In the genomic region with DNA sequence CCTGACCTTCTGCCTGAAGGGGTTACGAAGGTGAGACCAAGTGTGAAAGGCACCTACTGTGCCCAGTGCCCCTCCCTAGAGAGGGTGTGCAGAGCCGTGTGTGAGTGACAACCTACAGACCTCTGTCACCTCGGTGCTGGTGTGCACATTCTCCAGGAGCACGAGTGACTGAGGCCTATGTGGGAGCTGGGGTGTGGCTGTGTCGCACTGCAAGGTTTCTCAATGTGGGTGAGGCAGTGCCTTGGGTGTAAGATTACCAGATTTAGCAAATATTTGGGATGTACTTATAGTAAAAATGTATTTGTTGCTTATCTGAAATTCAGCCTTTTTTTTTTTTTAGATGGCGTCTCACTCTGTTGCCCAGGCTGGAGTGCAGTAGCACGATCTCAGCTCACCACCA, we compare ENCODE assay signal across 15 cellular contexts. TPM values are rescaled to one million over a fixed set of nuclear protein-coding genes. Genes with fewer than 3 reads are reported as not detected.
DNase-seq lines count a peak whose midpoint lies in the region; ATAC-seq, FAIRE-seq and TF ChIP-seq lines count a peak whose summit lies in the region.
"Had no signal": no experiment of that assay in that cellular context is flagged by ENCODE, and none has a peak within 500 bp of the region (broad histone marks: within the 10 kb centered on the region; RNA-seq: fewer than 3 reads in every experiment).

No MANE protein-coding gene starts in this region.

- POLR2A ChIA-PET in GM12878 (lab: Charles Lee), result interaction anchor here (0.6 kb wide), 1 partner anchor 510 kb away, joined by 3 read pairs; no protein-coding TSS in a partner anchor

- H3K27ac ChIP-seq in GM12878 (ENCODE audit: control insufficient read depth, insufficient read depth) (peak overlapping the region; percentile 68), stomach (peak overlapping the region; percentile 90 to 96 (median 93))

- H3K27me3 Mint-ChIP-seq in activated CD8-positive, alpha-beta memory T cell treated with anti-CD3 and anti-CD28 coated beads, Interleukin-2, amount 10 ng/mL, durations not matched to agents 7 days and 5 days, result no peaks in the 10 kb centered on the region
- H3K27me3 Mint-ChIP-seq in memory B cell, result no peaks in the 10 kb centered on the region
- H3K27me3 Mint-ChIP-seq: CD4-positive, alpha-beta T cell; T-cell had no signal

- TF ChIP-seq POLR2A in GM12878 (IDR thresholded peaks at IDR 0.05; ENCODE audit: low read depth, low read length) (no peak), stomach (IDR thresholded peaks at IDR 0.05) (no peak)

- SMC1A ChIA-PET in GM12878 (lab: Charles Lee; ENCODE audit: uncharacterized antibody, unreplicated experiment), result interaction anchor here (1.8 kb wide), 1 partner anchor 63 kb away, joined by 7 read pairs; no protein-coding TSS in a partner anchor

- H3K36me3 Mint-ChIP-seq in activated CD8-positive, alpha-beta memory T cell treated with anti-CD3 and anti-CD28 coated beads, Interleukin-2, amount 10 ng/mL, durations not matched to agents 7 days and 5 days, result no peaks in the 10 kb centered on the region
- H3K36me3 Mint-ChIP-seq in memory B cell, result no peaks in the 10 kb centered on the region
- H3K36me3 Mint-ChIP-seq: T-cell had no signal

- FAIRE-seq in GM12878 (lab: Jason Lieb, UNC), result no peak
- FAIRE-seq: A204.1, bronchial epithelial cell had no signal

- peak overlapping the region; percentile 83 for H3K27ac Mint-ChIP-seq in activated CD8-positive, alpha-beta memory T cell treated with anti-CD3 and anti-CD28 coated beads, Interleukin-2, amount 10 ng/mL, durations not matched to agents 7 days and 5 days
- peak overlapping the region; percentile 72 for H3K27ac Mint-ChIP-seq in memory B cell
- H3K27ac Mint-ChIP-seq: CD4-positive, alpha-beta T cell had no signal

- H3K27me3 ChIP-seq in GM12878 (replicated peaks in 1 of 2; ENCODE audit: control insufficient read depth in 2 of 2, insufficient read depth in 2 of 2, low read length in 1 of 2) (no peaks in the 10 kb centered on the region), stomach (no peaks in the 10 kb centered on the region)

- H3K4me3 Mint-ChIP-seq in activated CD8-positive, alpha-beta memory T cell treated with anti-CD3 and anti-CD28 coated beads, Interleukin-2, amount 10 ng/mL, durations not matched to agents 7 days and 5 days, result no peak overlapping the region
- H3K4me3 Mint-ChIP-seq in memory B cell, result peak overlapping the region; percentile 1
- H3K4me3 Mint-ChIP-seq: CD4-positive, alpha-beta T cell; T-cell had no signal

- peaks cover 32% of the 10 kb centered on the region for H3K4me1 ChIP-seq in GM12878 (ENCODE audit: control insufficient read depth, insufficient read depth, low read length)
- peaks cover 37 to 78% (median 68%) of the 10 kb centered on the region in 4 donors for H3K4me1 ChIP-seq in stomach

- peaks cover 32% of the 10 kb centered on the region for H3K4me1 Mint-ChIP-seq in activated CD8-positive, alpha-beta memory T cell treated with anti-CD3 and anti-CD28 coated beads, Interleukin-2, amount 10 ng/mL, durations not matched to agents 7 days and 5 days
- H3K4me1 Mint-ChIP-seq in memory B cell, result peaks cover 25% of the 10 kb centered on the region

- TF ChIP-seq CTCF in GM12878 (IDR thresholded peaks at IDR 0.05 in 2 of 3, conservative IDR thresholded peaks at IDR 0.05 in 1 of 3; ENCODE audit: control insufficient read depth in 2 of 3, extremely low read depth in 1 of 3, insufficient read depth in 1 of 3, low read depth in 3 of 3, low read length in 3 of 3) (no peak), stomach (IDR thresholded peaks at IDR 0.05) (no peak)

- no peaks in the 10 kb centered on the region for H3K79me2 ChIP-seq in GM12878 (ENCODE audit: control insufficient read depth, insufficient read depth, low read length)

- no peak for ATAC-seq in activated CD8-positive, alpha-beta memory T cell treated with anti-CD3 and anti-CD28 coated beads, Interleukin-2, amount 10 ng/mL, durations not matched to agents 7 days and 5 days
- ATAC-seq in GM12878 (no peak; the same call in 2 of the 3 replicates), memory B cell (ENCODE audit: low read depth) (no peak), HG03095 (IDR thresholded peaks at IDR 0.05; ENCODE audit: unreplicated experiment) (no peak)
- ATAC-seq: T-cell had no signal

- H3K9me3 ChIP-seq in GM12878 (replicated peaks; ENCODE audit: control insufficient read depth, insufficient read depth, low read length) (no peaks in the 10 kb centered on the region), stomach (no peaks in the 10 kb centered on the region)

- 68% methylated on average over 6 of the region's 7 CpGs for WGBS in GM12878 (ENCODE audit: insufficient coverage, insufficient replicate concordance, low lambda C conversion rate, missing lambda C conversion rate)
- 34 to 60% (median 55%) methylated on average over 6 to 7 of the region's 7 CpGs for WGBS in stomach, 5 donors

- no peaks in the 10 kb centered on the region for H3K9me3 Mint-ChIP-seq in activated CD8-positive, alpha-beta memory T cell treated with anti-CD3 and anti-CD28 coated beads, Interleukin-2, amount 10 ng/mL, durations not matched to agents 7 days and 5 days (ENCODE audit: low read depth)
- H3K9me3 Mint-ChIP-seq in memory B cell, result no peaks in the 10 kb centered on the region
- H3K9me3 Mint-ChIP-seq: CD4-positive, alpha-beta T cell; T-cell had no signal

- in situ Hi-C loops in GM12878 (cut with MboI), result no loop called here

- BruUV-seq in GM12878 (replicated peaks; lab: Mats Ljungman, UMichigan), result no TSS peak

- H4K20me1 ChIP-seq in GM12878 (ENCODE audit: control insufficient read depth, insufficient read depth), result no peaks in the 10 kb centered on the region

- RAD21 ChIA-PET in GM12878 (lab: Charles Lee; ENCODE audit: unreplicated experiment), result interaction anchor here (1.0 to 10.5 kb wide), 2 partner anchors 28 to 63 kb away, joined by 3 to 256 read pairs; no protein-coding TSS in a partner anchor

- no peak overlapping the region for H3K9ac ChIP-seq in GM12878 (ENCODE audit: control insufficient read depth, insufficient read depth, low read length)

- peak overlapping the region; percentile 63; the same call in 1 of the 2 replicates for H3K4me2 ChIP-seq in GM12878 (ENCODE audit: control insufficient read depth, insufficient read depth)

- CTCF ChIA-PET in activated CD8-positive, alpha-beta memory T cell treated with anti-CD3 and anti-CD28 coated beads, Interleukin-2, amount 10 ng/mL, durations not matched to agents 7 days and 5 days (lab: Charles Lee), result interaction anchor here (0.8 to 2.8 kb wide), 4 partner anchors 25 to 62 kb away, joined by 3 to 24 read pairs (median 4); no protein-coding TSS in a partner anchor
- CTCF ChIA-PET in GM12878 (lab: Yijun Ruan, JAX), result interaction anchor here (15.0 kb wide), 1 partner anchor 62 kb away, joined by 469 read pairs; no protein-coding TSS in a partner anchor

- H2AFZ ChIP-seq in GM12878 (ENCODE audit: control insufficient read depth, low read depth, low read length), result no peak overlapping the region

- H3K36me3 ChIP-seq in GM12878 (ENCODE audit: control insufficient read depth in 2 of 2, insufficient read depth in 2 of 2, low read length in 1 of 2) (no peaks in the 10 kb centered on the region), stomach (no peaks in the 10 kb centered on the region)

- intact Hi-C loops in GM12878 (cut with micrococcal nuclease; ENCODE audit: unreplicated experiment), result no loop called here
- intact Hi-C loops in stomach (cut with DNase I; ENCODE audit: low total_unique reads), result no loop called here

- no peak for TF ChIP-seq RAD21 in GM12878 (IDR thresholded peaks at IDR 0.05; ENCODE audit: insufficient read depth, low read depth, low read length)

- no peak for DNase-seq in activated CD8-positive, alpha-beta memory T cell treated with anti-CD3 and anti-CD28 coated beads, Interleukin-2, amount 10 ng/mL, durations not matched to agents 7 days and 5 days
- DNase-seq in activated CD8-positive, alpha-beta memory T cell treated with anti-CD3 and anti-CD28 coated beads for 24 hours, result no peak
- DNase-seq in GM12878 (ENCODE audit: low read depth, low spot score) (no peak), memory B cell (ENCODE audit: low spot score in 2 of 2) (no peak), stomach (peak; percentile 55), RKO (ENCODE audit: low spot score) (no peak), NCI-H146 (lab: John Stamatoyannopoulos, UW) (no peak)
- DNase-seq: activated naive CD4-positive, alpha-beta T cell treated with anti-CD3 and anti-CD28 coated beads, Interleukin-2, amount 50 U/mL, for 16 hours; CD4-positive, alpha-beta T cell; NCI-H1105 treated with DMSO at 0.1 percent for 48 hours; stimulated activated naive CD4-positive, alpha-beta T cell; T-cell had no signal

- TF ChIP-seq EP300 in GM12878 (IDR thresholded peaks at IDR 0.05; ENCODE audit: borderline replicate concordance in 1 of 2, control insufficient read depth in 1 of 2, low read depth in 2 of 2, low read length in 2 of 2) (no peak), stomach (IDR thresholded peaks at IDR 0.05) (no peak)

- H3K4me3 ChIP-seq in GM12878 (no peak overlapping the region), stomach (no peak overlapping the region)

RNA-seq across cellular contexts. Expression of gene STARD10, which starts 5.6 kb away (rescaled TPM):
- 10 to 100 TPM in 1 of 2 experiments, 1 to 10 TPM in 1; 8.4 to 18.4 TPM for total RNA-seq in activated CD8-positive, alpha-beta memory T cell treated with anti-CD3 and anti-CD28 coated beads, Interleukin-2, amount 10 ng/mL, durations not matched to agents 7 days and 5 days
- total RNA-seq in GM12878 (2013; cell fraction: nucleolus; rRNA removed), result 13.8 and 14.9 TPM in 2 replicates
- total RNA-seq in GM12878 (2014; rRNA removed) (29.0 and 29.3 TPM in 2 replicates), GM12878 (2014; rRNA removed; fragmentation: Illumina TruSeq; extraction: Trizol) (21.7 and 22.2 TPM in 2 replicates), GM12878 (2021) (24.0 and 29.8 TPM in 2 replicates), stomach (100 to 1,000 TPM; 125 to 895 (median 321) TPM)
- 5.4 TPM for polyA plus RNA-seq in GM12878 (2011; ENCODE audit: low read depth)
- polyA plus RNA-seq in GM12878 (2011; rRNA removed) (28.0 and 43.2 TPM in 2 replicates), GM12878 (2014; fragmentation: Illumina TruSeq; extraction: Trizol) (23.7 and 24.4 TPM in 2 replicates), GM12878 (2014; fragmentation: Nextera tagmentation; extraction: Ambion mirVana) (under 1 TPM; 0.15 to 0.21 TPM), GM12878 (2014; rRNA removed) (27.8 and 36.3 TPM in 2 replicates), GM12878 (2016; fragmentation: Nextera tagmentation; extraction: Ambion mirVana) (10 to 100 TPM; 10.3 to 11.4 TPM), stomach (100 to 1,000 TPM; 310 to 950 (median 759) TPM)
- 50.3 and 60.8 TPM in 2 replicates for polyA plus RNA-seq in GM12878 (2011; cell fraction: cytosol; rRNA removed)
- polyA plus RNA-seq in GM12878 (2011; cell fraction: nucleus; rRNA removed), result 34.3 and 35.5 TPM in 2 replicates
- 18.6 and 21.8 TPM in 2 replicates for polyA plus RNA-seq in GM12878 (2012)
- polyA minus RNA-seq in GM12878 (2011; rRNA and poly(A)+ RNA removed), result 39.7 and 55.9 TPM in 2 replicates
- polyA minus RNA-seq in GM12878 (2011; cell fraction: cytosol; rRNA and poly(A)+ RNA removed), result 10.6 and 11.8 TPM in 2 replicates
- 11.7 and 14.1 TPM in 2 replicates for polyA minus RNA-seq in GM12878 (2011; cell fraction: nucleus; rRNA and poly(A)+ RNA removed)

RNA-seq across cellular contexts. Expression of gene ATG16L2, which starts 26.0 kb away (rescaled TPM):
- total RNA-seq in activated CD8-positive, alpha-beta memory T cell treated with anti-CD3 and anti-CD28 coated beads, Interleukin-2, amount 10 ng/mL, durations not matched to agents 7 days and 5 days, result 100 to 1,000 TPM; 103 to 168 TPM
- 378 and 421 TPM in 2 replicates for total RNA-seq in GM12878 (2013; cell fraction: nucleolus; rRNA removed)
- total RNA-seq in GM12878 (2014; rRNA removed), result 28.2 and 34.1 TPM in 2 replicates
- 21.5 and 24.5 TPM in 2 replicates for total RNA-seq in GM12878 (2014; rRNA removed; fragmentation: Illumina TruSeq; extraction: Trizol)
- total RNA-seq in GM12878 (2021), result 39.8 and 46.4 TPM in 2 replicates
- 25.1 TPM for polyA plus RNA-seq in GM12878 (2011; ENCODE audit: low read depth)
- polyA plus RNA-seq in GM12878 (2011; rRNA removed), result 49.5 and 67.7 TPM in 2 replicates
- 48.3 and 70.9 TPM in 2 replicates for polyA plus RNA-seq in GM12878 (2011; cell fraction: cytosol; rRNA removed)
- polyA plus RNA-seq in GM12878 (2011; cell fraction: nucleus; rRNA removed), result 785 and 840 TPM in 2 replicates
- 49.9 and 64.4 TPM in 2 replicates for polyA plus RNA-seq in GM12878 (2012)
- polyA plus RNA-seq in GM12878 (2014; fragmentation: Illumina TruSeq; extraction: Trizol), result 35.6 and 39.8 TPM in 2 replicates
- 1 to 10 TPM; 1.9 to 5.3 TPM for polyA plus RNA-seq in GM12878 (2014; fragmentation: Nextera tagmentation; extraction: Ambion mirVana)
- 65.4 and 67.6 TPM in 2 replicates for polyA plus RNA-seq in GM12878 (2014; rRNA removed)
- 10 to 100 TPM; 25.9 to 32.6 TPM for polyA plus RNA-seq in GM12878 (2016; fragmentation: Nextera tagmentation; extraction: Ambion mirVana)
- polyA minus RNA-seq in GM12878 (2011; rRNA and poly(A)+ RNA removed), result 43.8 and 50.3 TPM in 2 replicates
- polyA minus RNA-seq in GM12878 (2011; cell fraction: cytosol; rRNA and poly(A)+ RNA removed), result 14.1 and 20.2 TPM in 2 replicates
- polyA minus RNA-seq in GM12878 (2011; cell fraction: nucleus; rRNA and poly(A)+ RNA removed), result 92.6 and 143 TPM in 2 replicates
- total RNA-seq in stomach, result 100 to 1,000 TPM in 1 of 5 donors, 10 to 100 TPM in 4; 13.0 to 266 (median 40.3) TPM
- 10 to 100 TPM; 15.4 to 67.0 (median 30.4) TPM for polyA plus RNA-seq in stomach

RNA-seq across cellular contexts. Expression of gene ARAP1, which starts 36.0 kb away (rescaled TPM):
- 100 to 1,000 TPM in 1 of 2 experiments, 10 to 100 TPM in 1; 96.5 to 104 TPM for total RNA-seq in activated CD8-positive, alpha-beta memory T cell treated with anti-CD3 and anti-CD28 coated beads, Interleukin-2, amount 10 ng/mL, durations not matched to agents 7 days and 5 days
- total RNA-seq in GM12878 (2013; cell fraction: nucleolus; rRNA removed), result 218 and 253 TPM in 2 replicates
- total RNA-seq in GM12878 (2014; rRNA removed) (48.4 and 54.3 TPM in 2 replicates), GM12878 (2014; rRNA removed; fragmentation: Illumina TruSeq; extraction: Trizol) (25.1 and 25.7 TPM in 2 replicates), GM12878 (2021) (91.5 and 102 TPM in 2 replicates), stomach (100 to 1,000 TPM in 3 of 5 donors, 10 to 100 TPM in 2; 61.9 to 201 (median 127) TPM)
- polyA plus RNA-seq in GM12878 (2011; ENCODE audit: low read depth), result 43.7 TPM
- polyA plus RNA-seq in GM12878 (2011; rRNA removed) (34.0 and 50.3 TPM in 2 replicates), GM12878 (2014; fragmentation: Illumina TruSeq; extraction: Trizol) (14.7 and 29.2 TPM in 2 replicates), GM12878 (2014; fragmentation: Nextera tagmentation; extraction: Ambion mirVana) (under 1 TPM; 0.55 to 0.85 TPM), GM12878 (2014; rRNA removed) (58.8 and 64.9 TPM in 2 replicates), GM12878 (2016; fragmentation: Nextera tagmentation; extraction: Ambion mirVana) (10 to 100 TPM; 51.8 to 57.9 TPM), stomach (10 to 100 TPM; 32.2 to 51.1 (median 38.2) TPM)
- polyA plus RNA-seq in GM12878 (2011; cell fraction: cytosol; rRNA removed), result 54.1 and 60.4 TPM in 2 replicates
- polyA plus RNA-seq in GM12878 (2011; cell fraction: nucleus; rRNA removed), result 323 and 349 TPM in 2 replicates
- 88.7 and 93.1 TPM in 2 replicates for polyA plus RNA-seq in GM12878 (2012)
- 63.7 and 91.7 TPM in 2 replicates for polyA minus RNA-seq in GM12878 (2011; rRNA and poly(A)+ RNA removed)
- polyA minus RNA-seq in GM12878 (2011; cell fraction: cytosol; rRNA and poly(A)+ RNA removed), result 34.5 and 43.7 TPM in 2 replicates
- polyA minus RNA-seq in GM12878 (2011; cell fraction: nucleus; rRNA and poly(A)+ RNA removed), result 78.3 and 112 TPM in 2 replicates

Comparison
In these comparisons a context has a peak if more than half of its experiments do, and no peak if none do; other contexts are left out.
1. RNA of gene STARD10, which starts 5.6 kb away (total RNA-seq): 125 to 895 TPM in stomach; 13.8 to 29.8 TPM in GM12878 and 8.4 to 18.4 TPM in activated CD8-positive, alpha-beta memory T cell treated with anti-CD3 and anti-CD28 coated beads, Interleukin-2, amount 10 ng/mL, durations not matched to agents 7 days and 5 days; every median in the first group is over 4 times any median in the second.